ENCODE assay signal across 1 cellular context in the genomic region with DNA sequence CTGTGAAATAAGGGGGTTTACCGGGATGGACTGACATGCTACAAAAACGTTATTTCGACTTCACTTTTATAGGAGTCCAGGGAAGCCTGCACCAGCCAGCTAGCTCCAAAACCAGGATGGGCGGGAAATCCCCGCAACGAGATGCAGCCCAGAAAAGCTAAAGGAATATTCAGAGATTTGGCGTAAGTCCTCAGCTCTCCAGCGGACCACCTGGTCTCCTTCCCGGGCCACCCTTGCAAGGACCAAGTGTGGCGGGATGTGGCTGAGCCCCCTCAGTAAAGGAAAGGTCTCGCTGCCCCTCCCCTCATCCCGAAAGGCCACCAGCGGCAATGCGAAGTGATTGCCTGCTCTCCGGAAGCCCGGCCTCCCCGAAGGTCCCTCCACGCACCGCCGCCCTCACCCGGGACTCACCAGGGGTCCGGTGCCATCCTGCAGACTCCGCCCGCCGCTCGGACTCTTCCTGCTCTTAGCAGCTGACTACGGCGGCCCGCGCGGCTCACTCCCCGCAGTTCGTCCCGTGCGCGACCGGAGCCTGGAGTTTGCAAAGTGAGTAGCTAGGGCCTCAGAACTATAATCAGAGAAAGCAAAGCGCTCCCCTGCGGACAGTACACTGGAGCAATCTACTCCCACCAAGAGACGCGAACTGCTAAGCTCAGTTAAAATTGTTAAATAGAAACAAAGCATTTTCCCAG.
TF ChIP-seq lines count a peak whose summit lies in the region.

A gene with protein sequence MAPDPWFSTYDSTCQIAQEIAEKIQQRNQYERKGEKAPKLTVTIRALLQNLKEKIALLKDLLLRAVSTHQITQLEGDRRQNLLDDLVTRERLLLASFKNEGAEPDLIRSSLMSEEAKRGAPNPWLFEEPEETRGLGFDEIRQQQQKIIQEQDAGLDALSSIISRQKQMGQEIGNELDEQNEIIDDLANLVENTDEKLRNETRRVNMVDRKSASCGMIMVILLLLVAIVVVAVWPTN (minus strand): TSS at position 440 of the 692 bp plus-strand sequence. CDS start 12 bp downstream, at position 428.

TF ChIP-seq in HepG2, 621 proteins besides CTCF, POLR2A, EP300 and RAD21 (continued from another document and continues in another):
- TF ChIP-seq GFI1 (CRISPR knock-in tag; IDR thresholded peaks at IDR 0.05; ENCODE audit: borderline replicate concordance) (peak; percentile 45; the same call in 1 of the 2 replicates), ZNF749 (CRISPR knock-in tag; IDR thresholded peaks at IDR 0.05; ENCODE audit: borderline replicate concordance) (0 out of 2 replicates have a peak, but pooled peaks have one; percentile 30), ZNF570 (CRISPR knock-in tag; IDR thresholded peaks at IDR 0.05; ENCODE audit: borderline replicate concordance) (0 out of 2 replicates have a peak, but pooled peaks have one; percentile 29), ZNF331 (CRISPR knock-in tag; IDR thresholded peaks at IDR 0.05) (peak; percentile 90), ZNF563 (CRISPR knock-in tag; IDR thresholded peaks at IDR 0.05) (0 out of 2 replicates have a peak, but pooled peaks have one; percentile 48), ZFP90 (CRISPR knock-in tag; IDR thresholded peaks at IDR 0.05; ENCODE audit: borderline replicate concordance) (peak; percentile 59; the same call in 1 of the 2 replicates), SNRNP70 (IDR thresholded peaks at IDR 0.05; ENCODE audit: low read depth, low read length) (no peak), ZNF335 (CRISPR knock-in tag; IDR thresholded peaks at IDR 0.05) (0 out of 2 replicates have a peak, but pooled peaks have one; percentile 27), DMAP1 (CRISPR knock-in tag; IDR thresholded peaks at IDR 0.05) (peak; percentile 68), XBP1 (CRISPR knock-in tag; IDR thresholded peaks at IDR 0.05) (no peak), HOXD1 (CRISPR knock-in tag; IDR thresholded peaks at IDR 0.05) (0 out of 2 replicates have a peak, but pooled peaks have one; percentile 54), ZNF670 (CRISPR knock-in tag; IDR thresholded peaks at IDR 0.05; ENCODE audit: borderline replicate concordance) (peak; percentile 83), ZNF619 (CRISPR knock-in tag; IDR thresholded peaks at IDR 0.05) (peak; percentile 59; the same call in 1 of the 2 replicates), ZBTB7A (CRISPR knock-in tag; IDR thresholded peaks at IDR 0.05) (peak; percentile 59; the same call in 1 of the 2 replicates), ZNF547 (CRISPR knock-in tag; IDR thresholded peaks at IDR 0.05) (0 out of 2 replicates have a peak, but pooled peaks have one; percentile 56), POLR2AphosphoS5 (IDR thresholded peaks at IDR 0.05; ENCODE audit: low read depth, low read length) (peak; percentile 69), ZFP1 (CRISPR knock-in tag; IDR thresholded peaks at IDR 0.05) (peak; percentile 60; the same call in 1 of the 2 replicates), NONO (IDR thresholded peaks at IDR 0.05) (no peak), NONO (CRISPR knock-in tag; conservative IDR thresholded peaks at IDR 0.05) (peak; percentile 74), HIVEP1 (CRISPR knock-in tag; IDR thresholded peaks at IDR 0.05) (no peak), PITX1 (CRISPR knock-in tag; IDR thresholded peaks at IDR 0.05) (peak; percentile 59; the same call in 1 of the 2 replicates), ZNF230 (CRISPR knock-in tag; IDR thresholded peaks at IDR 0.05) (peak; percentile 82; the same call in 1 of the 2 replicates), KDM2A (CRISPR knock-in tag; IDR thresholded peaks at IDR 0.05; ENCODE audit: borderline replicate concordance, low read depth) (peak; percentile 95), ZNF30 (CRISPR knock-in tag; IDR thresholded peaks at IDR 0.05) (no peak), HNRNPL (IDR thresholded peaks at IDR 0.05; ENCODE audit: low read depth, low read length) (0 out of 2 replicates have a peak, but pooled peaks have one; percentile 42), CBX5 (CRISPR knock-in tag; IDR thresholded peaks at IDR 0.05; ENCODE audit: borderline replicate concordance) (peak; percentile 86; the same call in 1 of the 2 replicates), PHF5A (CRISPR knock-in tag; IDR thresholded peaks at IDR 0.05; ENCODE audit: low read depth, unreplicated experiment) (no peak), FOXC1 (CRISPR knock-in tag; IDR thresholded peaks at IDR 0.05; ENCODE audit: borderline replicate concordance) (0 out of 2 replicates have a peak, but pooled peaks have one; percentile 50), RNF2 (conservative IDR thresholded peaks at IDR 0.05; ENCODE audit: low read depth) (0 out of 2 replicates have a peak, but pooled peaks have one; percentile 41), ZNF703 (CRISPR knock-in tag; IDR thresholded peaks at IDR 0.05; ENCODE audit: borderline replicate concordance) (no peak), CBX2 (IDR thresholded peaks at IDR 0.05; ENCODE audit: low read depth, low read length) (no peak), CBX2 (CRISPR knock-in tag; IDR thresholded peaks at IDR 0.05; ENCODE audit: low read depth) (0 out of 2 replicates have a peak, but pooled peaks have one; percentile 52), ZFP41 (CRISPR knock-in tag; IDR thresholded peaks at IDR 0.05; ENCODE audit: borderline replicate concordance) (0 out of 2 replicates have a peak, but pooled peaks have one; percentile 36), ZNF841 (CRISPR knock-in tag; IDR thresholded peaks at IDR 0.05; ENCODE audit: borderline replicate concordance) (no peak), ZNF598 (CRISPR knock-in tag; IDR thresholded peaks at IDR 0.05; ENCODE audit: borderline replicate concordance) (no peak), SMC3 (IDR thresholded peaks at IDR 0.05; ENCODE audit: low read length) (no peak), ZNF3 (CRISPR knock-in tag; IDR thresholded peaks at IDR 0.05) (peak; percentile 89), ZNF160 (CRISPR knock-in tag; IDR thresholded peaks at IDR 0.05) (peak; percentile 50; the same call in 1 of the 2 replicates), ZNF788 (CRISPR knock-in tag; IDR thresholded peaks at IDR 0.05; ENCODE audit: borderline replicate concordance) (peak; percentile 85; the same call in 1 of the 2 replicates), ZNF543 (CRISPR knock-in tag; IDR thresholded peaks at IDR 0.05) (no peak; the same call in 1 of the 2 replicates), ZFX (CRISPR knock-in tag; IDR thresholded peaks at IDR 0.05; ENCODE audit: low read depth) (peak; percentile 89), ASH2L (IDR thresholded peaks at IDR 0.05; ENCODE audit: insufficient read length, low read depth, low read length) (peak; percentile 74), ZZZ3 (CRISPR knock-in tag; IDR thresholded peaks at IDR 0.05; ENCODE audit: borderline replicate concordance) (peak; percentile 81; the same call in 1 of the 2 replicates)
- TF ChIP-seq, protein P1, sequence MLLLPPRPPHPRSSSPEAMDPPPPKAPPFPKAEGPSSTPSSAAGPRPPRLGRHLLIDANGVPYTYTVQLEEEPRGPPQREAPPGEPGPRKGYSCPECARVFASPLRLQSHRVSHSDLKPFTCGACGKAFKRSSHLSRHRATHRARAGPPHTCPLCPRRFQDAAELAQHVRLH (CRISPR knock-in tag; IDR thresholded peaks at IDR 0.05; ENCODE audit: borderline replicate concordance, low read depth): peak; percentile 51; the same call in 1 of the 2 replicates
- TF ChIP-seq, protein P2, sequence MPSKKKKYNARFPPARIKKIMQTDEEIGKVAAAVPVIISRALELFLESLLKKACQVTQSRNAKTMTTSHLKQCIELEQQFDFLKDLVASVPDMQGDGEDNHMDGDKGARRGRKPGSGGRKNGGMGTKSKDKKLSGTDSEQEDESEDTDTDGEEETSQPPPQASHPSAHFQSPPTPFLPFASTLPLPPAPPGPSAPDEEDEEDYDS (CRISPR knock-in tag; IDR thresholded peaks at IDR 0.05): peak; percentile 57
- TF ChIP-seq, protein P3, sequence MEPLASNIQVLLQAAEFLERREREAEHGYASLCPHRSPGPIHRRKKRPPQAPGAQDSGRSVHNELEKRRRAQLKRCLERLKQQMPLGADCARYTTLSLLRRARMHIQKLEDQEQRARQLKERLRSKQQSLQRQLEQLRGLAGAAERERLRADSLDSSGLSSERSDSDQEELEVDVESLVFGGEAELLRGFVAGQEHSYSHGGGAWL (CRISPR knock-in tag; IDR thresholded peaks at IDR 0.05): peak; percentile 50
- TF ChIP-seq, protein P4, sequence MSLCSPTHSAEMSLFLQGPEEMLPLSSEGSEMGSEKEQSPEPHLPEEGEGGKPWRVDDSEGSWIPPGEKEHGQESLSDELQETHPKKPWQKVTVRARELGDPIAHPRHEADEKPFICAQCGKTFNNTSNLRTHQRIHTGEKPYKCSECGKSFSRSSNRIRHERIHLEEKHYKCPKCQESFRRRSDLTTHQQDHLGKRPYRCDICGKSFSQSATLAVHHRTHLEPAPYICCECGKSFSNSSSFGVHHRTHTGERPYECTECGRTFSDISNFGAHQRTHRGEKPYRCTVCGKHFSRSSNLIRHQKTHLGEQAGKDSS (CRISPR knock-in tag; IDR thresholded peaks at IDR 0.05; ENCODE audit: borderline replicate concordance, low read depth): peak; percentile 83; the same call in 1 of the 2 replicates
- TF ChIP-seq, protein P5, sequence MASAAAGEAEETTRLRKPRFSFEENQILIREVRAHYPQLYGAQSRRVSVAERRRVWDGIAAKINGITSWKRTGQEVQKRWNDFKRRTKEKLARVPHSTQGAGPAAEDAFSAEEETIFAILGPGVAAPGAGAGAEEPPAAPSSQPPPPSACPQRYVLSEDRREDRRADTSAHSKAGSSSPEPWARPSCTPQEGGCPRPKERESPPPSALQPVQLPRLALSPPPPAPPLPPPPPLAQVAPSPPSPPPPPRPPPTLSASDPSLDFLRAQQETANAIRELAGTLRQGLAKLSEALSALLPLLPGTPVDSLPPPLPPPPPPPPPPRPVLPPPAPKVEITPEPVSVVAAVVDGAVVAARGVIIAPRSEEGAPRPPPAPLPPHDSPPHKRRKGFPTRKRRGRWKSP (CRISPR knock-in tag; IDR thresholded peaks at IDR 0.05): peak; percentile 65
- TF ChIP-seq, protein P6, sequence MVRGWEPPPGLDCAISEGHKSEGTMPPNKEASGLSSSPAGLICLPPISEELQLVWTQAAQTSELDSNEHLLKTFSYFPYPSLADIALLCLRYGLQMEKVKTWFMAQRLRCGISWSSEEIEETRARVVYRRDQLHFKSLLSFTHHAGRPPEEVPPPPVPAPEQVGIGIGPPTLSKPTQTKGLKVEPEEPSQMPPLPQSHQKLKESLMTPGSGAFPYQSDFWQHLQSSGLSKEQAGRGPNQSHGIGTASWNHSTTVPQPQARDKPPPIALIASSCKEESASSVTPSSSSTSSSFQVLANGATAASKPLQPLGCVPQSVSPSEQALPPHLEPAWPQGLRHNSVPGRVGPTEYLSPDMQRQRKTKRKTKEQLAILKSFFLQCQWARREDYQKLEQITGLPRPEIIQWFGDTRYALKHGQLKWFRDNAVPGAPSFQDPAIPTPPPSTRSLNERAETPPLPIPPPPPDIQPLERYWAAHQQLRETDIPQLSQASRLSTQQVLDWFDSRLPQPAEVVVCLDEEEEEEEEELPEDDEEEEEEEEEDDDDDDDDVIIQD (CRISPR knock-in tag; IDR thresholded peaks at IDR 0.05; ENCODE audit: low read depth): peak; percentile 90
- TF ChIP-seq, protein P7, sequence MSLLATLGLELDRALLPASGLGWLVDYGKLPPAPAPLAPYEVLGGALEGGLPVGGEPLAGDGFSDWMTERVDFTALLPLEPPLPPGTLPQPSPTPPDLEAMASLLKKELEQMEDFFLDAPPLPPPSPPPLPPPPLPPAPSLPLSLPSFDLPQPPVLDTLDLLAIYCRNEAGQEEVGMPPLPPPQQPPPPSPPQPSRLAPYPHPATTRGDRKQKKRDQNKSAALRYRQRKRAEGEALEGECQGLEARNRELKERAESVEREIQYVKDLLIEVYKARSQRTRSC (CRISPR knock-in tag; IDR thresholded peaks at IDR 0.05; ENCODE audit: low read depth): no peak
- TF ChIP-seq, protein P8, sequence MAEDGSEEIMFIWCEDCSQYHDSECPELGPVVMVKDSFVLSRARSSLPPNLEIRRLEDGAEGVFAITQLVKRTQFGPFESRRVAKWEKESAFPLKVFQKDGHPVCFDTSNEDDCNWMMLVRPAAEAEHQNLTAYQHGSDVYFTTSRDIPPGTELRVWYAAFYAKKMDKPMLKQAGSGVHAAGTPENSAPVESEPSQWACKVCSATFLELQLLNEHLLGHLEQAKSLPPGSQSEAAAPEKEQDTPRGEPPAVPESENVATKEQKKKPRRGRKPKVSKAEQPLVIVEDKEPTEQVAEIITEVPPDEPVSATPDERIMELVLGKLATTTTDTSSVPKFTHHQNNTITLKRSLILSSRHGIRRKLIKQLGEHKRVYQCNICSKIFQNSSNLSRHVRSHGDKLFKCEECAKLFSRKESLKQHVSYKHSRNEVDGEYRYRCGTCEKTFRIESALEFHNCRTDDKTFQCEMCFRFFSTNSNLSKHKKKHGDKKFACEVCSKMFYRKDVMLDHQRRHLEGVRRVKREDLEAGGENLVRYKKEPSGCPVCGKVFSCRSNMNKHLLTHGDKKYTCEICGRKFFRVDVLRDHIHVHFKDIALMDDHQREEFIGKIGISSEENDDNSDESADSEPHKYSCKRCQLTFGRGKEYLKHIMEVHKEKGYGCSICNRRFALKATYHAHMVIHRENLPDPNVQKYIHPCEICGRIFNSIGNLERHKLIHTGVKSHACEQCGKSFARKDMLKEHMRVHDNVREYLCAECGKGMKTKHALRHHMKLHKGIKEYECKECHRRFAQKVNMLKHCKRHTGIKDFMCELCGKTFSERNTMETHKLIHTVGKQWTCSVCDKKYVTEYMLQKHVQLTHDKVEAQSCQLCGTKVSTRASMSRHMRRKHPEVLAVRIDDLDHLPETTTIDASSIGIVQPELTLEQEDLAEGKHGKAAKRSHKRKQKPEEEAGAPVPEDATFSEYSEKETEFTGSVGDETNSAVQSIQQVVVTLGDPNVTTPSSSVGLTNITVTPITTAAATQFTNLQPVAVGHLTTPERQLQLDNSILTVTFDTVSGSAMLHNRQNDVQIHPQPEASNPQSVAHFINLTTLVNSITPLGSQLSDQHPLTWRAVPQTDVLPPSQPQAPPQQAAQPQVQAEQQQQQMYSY (CRISPR knock-in tag; IDR thresholded peaks at IDR 0.05): 0 out of 2 replicates have a peak, but pooled peaks have one; percentile 41
- TF ChIP-seq, protein P9, sequence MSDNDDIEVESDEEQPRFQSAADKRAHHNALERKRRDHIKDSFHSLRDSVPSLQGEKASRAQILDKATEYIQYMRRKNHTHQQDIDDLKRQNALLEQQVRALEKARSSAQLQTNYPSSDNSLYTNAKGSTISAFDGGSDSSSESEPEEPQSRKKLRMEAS (IDR thresholded peaks at IDR 0.05): peak; percentile 84
- TF ChIP-seq, protein P10, sequence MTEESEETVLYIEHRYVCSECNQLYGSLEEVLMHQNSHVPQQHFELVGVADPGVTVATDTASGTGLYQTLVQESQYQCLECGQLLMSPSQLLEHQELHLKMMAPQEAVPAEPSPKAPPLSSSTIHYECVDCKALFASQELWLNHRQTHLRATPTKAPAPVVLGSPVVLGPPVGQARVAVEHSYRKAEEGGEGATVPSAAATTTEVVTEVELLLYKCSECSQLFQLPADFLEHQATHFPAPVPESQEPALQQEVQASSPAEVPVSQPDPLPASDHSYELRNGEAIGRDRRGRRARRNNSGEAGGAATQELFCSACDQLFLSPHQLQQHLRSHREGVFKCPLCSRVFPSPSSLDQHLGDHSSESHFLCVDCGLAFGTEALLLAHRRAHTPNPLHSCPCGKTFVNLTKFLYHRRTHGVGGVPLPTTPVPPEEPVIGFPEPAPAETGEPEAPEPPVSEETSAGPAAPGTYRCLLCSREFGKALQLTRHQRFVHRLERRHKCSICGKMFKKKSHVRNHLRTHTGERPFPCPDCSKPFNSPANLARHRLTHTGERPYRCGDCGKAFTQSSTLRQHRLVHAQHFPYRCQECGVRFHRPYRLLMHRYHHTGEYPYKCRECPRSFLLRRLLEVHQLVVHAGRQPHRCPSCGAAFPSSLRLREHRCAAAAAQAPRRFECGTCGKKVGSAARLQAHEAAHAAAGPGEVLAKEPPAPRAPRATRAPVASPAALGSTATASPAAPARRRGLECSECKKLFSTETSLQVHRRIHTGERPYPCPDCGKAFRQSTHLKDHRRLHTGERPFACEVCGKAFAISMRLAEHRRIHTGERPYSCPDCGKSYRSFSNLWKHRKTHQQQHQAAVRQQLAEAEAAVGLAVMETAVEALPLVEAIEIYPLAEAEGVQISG (CRISPR knock-in tag; IDR thresholded peaks at IDR 0.05): peak; percentile 77
